In genomic region chr9:129523953-129524847, GRCh38 we compare ENCODE assay signal across 1 cellular context.
TF ChIP-seq lines count a peak whose summit lies in the region.

No MANE protein-coding gene starts in this region.

TF ChIP-seq in K562, 482 proteins besides CTCF, POLR2A, EP300 and RAD21 (continued from another document):
- peak; percentile 25 for TF ChIP-seq ZFP36 (IDR thresholded peaks at IDR 0.05; ENCODE audit: low read depth, low read length, partially characterized antibody)
- no peak for TF ChIP-seq GMEB1 (CRISPR knock-in tag; IDR thresholded peaks at IDR 0.05)
- TF ChIP-seq ATF1 (CRISPR knock-in tag; IDR thresholded peaks at IDR 0.05), result no peak
- 0 out of 2 replicates have a peak, but pooled peaks have one; percentile 10 for TF ChIP-seq ATF1 (tag; IDR thresholded peaks at IDR 0.05)
- TF ChIP-seq JUN (IDR thresholded peaks at IDR 0.05; ENCODE audit: borderline replicate concordance, low read depth, low read length), result 0 out of 2 replicates have a peak, but pooled peaks have one; percentile 11
- TF ChIP-seq JUN (CRISPR knock-in tag; IDR thresholded peaks at IDR 0.05; ENCODE audit: borderline replicate concordance), result no peak
- TF ChIP-seq ZNF668 (CRISPR knock-in tag; IDR thresholded peaks at IDR 0.05), result no peak
- TF ChIP-seq, protein P1, sequence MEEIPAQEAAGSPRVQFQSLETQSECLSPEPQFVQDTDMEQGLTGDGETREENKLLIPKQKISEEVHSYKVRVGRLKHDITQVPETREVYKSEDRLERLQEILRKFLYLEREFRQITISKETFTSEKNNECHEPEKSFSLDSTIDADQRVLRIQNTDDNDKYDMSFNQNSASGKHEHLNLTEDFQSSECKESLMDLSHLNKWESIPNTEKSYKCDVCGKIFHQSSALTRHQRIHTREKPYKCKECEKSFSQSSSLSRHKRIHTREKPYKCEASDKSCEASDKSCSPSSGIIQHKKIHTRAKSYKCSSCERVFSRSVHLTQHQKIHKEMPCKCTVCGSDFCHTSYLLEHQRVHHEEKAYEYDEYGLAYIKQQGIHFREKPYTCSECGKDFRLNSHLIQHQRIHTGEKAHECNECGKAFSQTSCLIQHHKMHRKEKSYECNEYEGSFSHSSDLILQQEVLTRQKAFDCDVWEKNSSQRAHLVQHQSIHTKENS (CRISPR knock-in tag; IDR thresholded peaks at IDR 0.05), result no peak
TF ChIP-seq in K562: peak in this region for 12.
